In the genomic region with DNA sequence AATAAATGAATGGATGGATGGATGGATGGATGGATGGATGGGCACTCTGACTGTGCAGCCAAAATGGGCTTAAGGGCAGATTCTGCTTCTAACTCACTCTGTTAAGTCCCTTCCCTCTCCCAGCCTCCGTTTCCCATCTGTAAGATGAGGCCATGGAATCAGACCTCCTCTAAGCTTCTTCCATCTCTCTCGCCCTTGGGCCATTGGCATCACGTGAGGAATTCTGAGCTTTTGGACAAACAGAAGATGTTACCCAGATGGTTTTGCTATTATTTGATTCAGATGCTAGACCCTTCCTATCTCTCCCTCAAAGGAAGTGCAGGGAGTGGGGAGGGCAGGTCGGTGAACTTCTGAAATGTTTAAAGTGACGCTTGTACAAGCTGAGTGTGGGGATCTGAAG, we compare ENCODE assay signal across 24 cellular contexts. TPM values are rescaled to one million over a fixed set of nuclear protein-coding genes. Genes with fewer than 3 reads are reported as not detected.
"Had no signal": no experiment of that assay in that cellular context is flagged by ENCODE, and none has a peak within 500 bp of the region (broad histone marks: within the 10 kb centered on the region; RNA-seq: fewer than 3 reads in every experiment).

No MANE protein-coding gene starts in this region.

- H3K4me1 ChIP-seq: pancreas, psoas muscle, transverse colon had no signal

- H3K4me3 ChIP-seq: hepatocyte, left lung, pancreas, psoas muscle, transverse colon had no signal

- ATAC-seq: activated CD4-positive, alpha-beta T cell treated with anti-CD3 and anti-CD28 coated beads for 36 hours; activated T-cell treated with anti-CD3 and anti-CD28 coated beads, Interleukin-2, amount 50 U/mL, for 72 hours; left lung; pancreas; psoas muscle; right cardiac atrium; WTC11 had no signal

- H3K27ac ChIP-seq: hepatocyte, left lung, pancreas, psoas muscle, transverse colon had no signal

- H3K36me3 Mint-ChIP-seq: mesothelial cell of epicardium, WTC11 had no signal

- H3K27ac Mint-ChIP-seq: activated naive CD4-positive, alpha-beta T cell treated with anti-CD3 and anti-CD28 coated beads, Interleukin-2, amount 10 ng/mL, durations not matched to agents 7 days and 5 days; activated T-cell treated with anti-CD3 and anti-CD28 coated beads, Interleukin-2, amount 50 U/mL, for 72 hours; mesothelial cell of epicardium; nephron; WTC11 had no signal

- H3K9me3 Mint-ChIP-seq: activated naive CD4-positive, alpha-beta T cell treated with anti-CD3 and anti-CD28 coated beads, Interleukin-2, amount 10 ng/mL, durations not matched to agents 7 days and 5 days; activated T-cell treated with anti-CD3 and anti-CD28 coated beads, Interleukin-2, amount 50 U/mL, for 72 hours; mesothelial cell of epicardium; nephron had no signal

- H3K36me3 ChIP-seq: left lung, neutrophil, pancreas, transverse colon had no signal

- H3K4me3 Mint-ChIP-seq: activated CD4-positive, alpha-beta T cell treated with anti-CD3 and anti-CD28 coated beads for 36 hours; activated naive CD4-positive, alpha-beta T cell treated with anti-CD3 and anti-CD28 coated beads, Interleukin-2, amount 10 ng/mL, durations not matched to agents 7 days and 5 days; activated T-cell treated with anti-CD3 and anti-CD28 coated beads, Interleukin-2, amount 50 U/mL, for 72 hours; mesothelial cell of epicardium; nephron; WTC11 had no signal

- DNase-seq: activated CD4-positive, alpha-beta T cell treated with anti-CD3 and anti-CD28 coated beads for 36 hours; activated CD4-positive, alpha-beta T cell treated with anti-CD3 and anti-CD28 coated beads, Interleukin-2, amount 50 U/mL, for 4 hours; activated effector memory CD4-positive, alpha-beta T cell treated with anti-CD3 and anti-CD28 coated beads, Interleukin-2, amount 50 U/mL, for 16 hours; activated naive CD4-positive, alpha-beta T cell treated with anti-CD3 and anti-CD28 coated beads, Interleukin-2, amount 10 ng/mL, durations not matched to agents 7 days and 5 days; activated T-cell treated with anti-CD3 and anti-CD28 coated beads, Interleukin-2, amount 50 U/mL, for 72 hours; effector CD4-positive, alpha-beta T cell; glutamatergic neuron; kidney glomerular epithelial cell; left lung; psoas muscle; stimulated activated CD4-positive, alpha-beta T cell treated with anti-CD3 and anti-CD28 coated beads, Interleukin-12 subunit alpha, Interleukin-12 subunit beta, amount 100 ng/mL, for 4 hours; stimulated activated CD4-positive, alpha-beta T cell treated with anti-CD3 and anti-CD28 coated beads, Interleukin-4, amount 100 ng/mL, for 4 hours; T-helper 1 cell; T-helper 9 cell; transverse colon had no signal

- H3K4me1 Mint-ChIP-seq: mesothelial cell of epicardium had no signal

- H3K27me3 Mint-ChIP-seq: activated CD4-positive, alpha-beta T cell treated with anti-CD3 and anti-CD28 coated beads for 36 hours had no signal

- H3K27me3 ChIP-seq: neutrophil had no signal

- H3K9me3 ChIP-seq: left lung, neutrophil, pancreas, psoas muscle, transverse colon had no signal

RNA-seq across cellular contexts. Expression of a gene that starts 4.0 kb away (rescaled TPM):
- total RNA-seq: chondrocyte, lung microvascular endothelial cell, mesothelial cell of epicardium had no signal
